20 cellular contexts compared by ENCODE assay signal in genomic region chr5:172575816-172576215, GRCh38.
DNase-seq lines count a peak whose midpoint lies in the region; ATAC-seq, FAIRE-seq and TF ChIP-seq lines count a peak whose summit lies in the region.
"Had no signal": no experiment of that assay in that cellular context is flagged by ENCODE, and none has a peak within 500 bp of the region (broad histone marks: within the 10 kb centered on the region; RNA-seq: fewer than 3 reads in every experiment).

No MANE protein-coding gene starts in this region.

- H3K36me3 ChIP-seq in HepG2 (replicated peaks in 1 of 2; ENCODE audit: control insufficient read depth in 1 of 2, insufficient read depth in 2 of 2, low read length in 2 of 2): no peaks in the 10 kb centered on the region
- no peaks in the 10 kb centered on the region for H3K36me3 ChIP-seq in right lobe of liver
- H3K36me3 ChIP-seq in left ventricle myocardium inferior: no peaks in the 10 kb centered on the region

- in situ Hi-C loops in HepG2 (cut with HindIII; ENCODE audit: extremely low pct_ligation_motif_present, low pct_unique_long_range_greater_than_20kb): no loop called here

- H3K9ac ChIP-seq in HepG2 (ENCODE audit: insufficient read depth, low read depth, low read length): no peak overlapping the region
- H3K9ac ChIP-seq: GM23248 had no signal

- H2AFZ ChIP-seq in HepG2 (ENCODE audit: low read length): no peak overlapping the region
- H2AFZ ChIP-seq: GM23248 had no signal

- DNase-seq in HepG2 (ENCODE audit: low spot score) (no peak), right lobe of liver (no peak), endothelial cell (ENCODE audit: low spot score) (no peak), left ventricle myocardium inferior (no peak)
- DNase-seq in activated CD4-positive, alpha-beta T cell treated with anti-CD3 and anti-CD28 coated beads for 4 hours: no peak
- DNase-seq in stimulated activated naive CD4-positive, alpha-beta T cell (lab: John Stamatoyannopoulos, UW): no peak
- DNase-seq: 8988T; C1 segment of cervical spinal cord; Caco-2; CD4-positive, alpha-beta T cell; GM23248; HCEC 1CT; IMR-90 had no signal

- H3K27ac ChIP-seq in HepG2 (ENCODE audit: extremely low read length, insufficient read depth, low read length) (no peak overlapping the region), right lobe of liver (no peak overlapping the region), temporal lobe (ENCODE audit: low read depth, low read length) (peak overlapping the region; percentile 82), left ventricle myocardium inferior (replicated peaks) (no peak overlapping the region)
- H3K27ac ChIP-seq: GM23248, HL-60 had no signal

- intact Hi-C loops in HepG2 (cut with micrococcal nuclease; ENCODE audit: unreplicated experiment) (no loop called here), right lobe of liver (cut with DNase I) (no loop called here), left ventricle myocardium inferior (cut with micrococcal nuclease) (no loop called here)

- no peaks in the 10 kb centered on the region for H3K79me2 ChIP-seq in HepG2 (ENCODE audit: insufficient read depth, low read length)

- H3K9me3 Mint-ChIP-seq in brain (peaks cover 0 to 5% (median 0%) of the 10 kb centered on the region in 5 experiments), endothelial cell (ENCODE audit: unreplicated experiment) (no peaks in the 10 kb centered on the region)
- H3K9me3 Mint-ChIP-seq: CD4-positive, alpha-beta T cell had no signal

- H3K27me3 ChIP-seq in HepG2 (ENCODE audit: control insufficient read depth in 1 of 2, insufficient read depth in 2 of 2, low read length in 2 of 2) (peaks cover 6 to 22% of the 10 kb centered on the region in 2 experiments; a peak in 3 of 5 replicates), right lobe of liver (no peaks in the 10 kb centered on the region), left ventricle myocardium inferior (ENCODE audit: low read depth) (no peaks in the 10 kb centered on the region)

- no peak for ATAC-seq in HepG2
- no peak for ATAC-seq in right lobe of liver

- no peak overlapping the region for H3K4me3 Mint-ChIP-seq in brain
- no peak overlapping the region for H3K4me3 Mint-ChIP-seq in endothelial cell (ENCODE audit: unreplicated experiment)
- H3K4me3 Mint-ChIP-seq: CD4-positive, alpha-beta T cell had no signal

- H3K27ac Mint-ChIP-seq in brain (peak overlapping the region in 3 of 5 experiments; percentile 90 to 98 (median 97)), endothelial cell (ENCODE audit: unreplicated experiment) (peak overlapping the region; percentile 42)
- H3K27ac Mint-ChIP-seq: CD4-positive, alpha-beta T cell had no signal

- H3K27me3 Mint-ChIP-seq in brain (peaks cover 3% of the 10 kb centered on the region), endothelial cell (ENCODE audit: unreplicated experiment) (peaks cover 6% of the 10 kb centered on the region)

- no peak overlapping the region for H3K4me2 ChIP-seq in HepG2 (ENCODE audit: low read depth, low read length)

- H3K4me3 ChIP-seq in HepG2 (replicated peaks in 1 of 3; ENCODE audit: insufficient read depth in 1 of 3, low read depth in 2 of 3, low read length in 3 of 3) (no peak overlapping the region), right lobe of liver (no peak overlapping the region), left ventricle myocardium inferior (no peak overlapping the region)
- H3K4me3 ChIP-seq: GM23248 had no signal

- FAIRE-seq in HepG2 (lab: Jason Lieb, UNC): no peak
- FAIRE-seq: D721Med, G401.6, GM12891, H54 had no signal

- H3K4me1 Mint-ChIP-seq in brain (peaks cover 69% of the 10 kb centered on the region), endothelial cell (ENCODE audit: unreplicated experiment) (peaks cover 7% of the 10 kb centered on the region)

- peaks cover 9% of the 10 kb centered on the region for H3K4me1 ChIP-seq in HepG2 (ENCODE audit: insufficient read depth, low read length)
- no peaks in the 10 kb centered on the region for H3K4me1 ChIP-seq in right lobe of liver
- peaks cover 47% of the 10 kb centered on the region for H3K4me1 ChIP-seq in left ventricle myocardium inferior

- H3K9me3 ChIP-seq in HepG2 (ENCODE audit: low read length): no peaks in the 10 kb centered on the region
- H3K9me3 ChIP-seq in right lobe of liver: no peaks in the 10 kb centered on the region
- no peaks in the 10 kb centered on the region for H3K9me3 ChIP-seq in left ventricle myocardium inferior (replicated peaks)
- H3K9me3 ChIP-seq: Caco-2 had no signal

- TF ChIP-seq POLR2A in HepG2 (IDR thresholded peaks at IDR 0.05; ENCODE audit: insufficient read depth in 1 of 2, low read depth in 2 of 2, low read length in 2 of 2) (no peak), right lobe of liver (IDR thresholded peaks at IDR 0.05) (no peak)

- TF ChIP-seq EP300 in HepG2 (IDR thresholded peaks at IDR 0.05; ENCODE audit: low read depth in 2 of 2, low read length in 2 of 2) (no peak), HepG2 (CRISPR knock-in tag; IDR thresholded peaks at IDR 0.05; ENCODE audit: borderline replicate concordance) (no peak)

- no peaks in the 10 kb centered on the region for H4K20me1 ChIP-seq in HepG2 (ENCODE audit: insufficient read depth, low read length)

- no peak for TF ChIP-seq RAD21 in HepG2 (CRISPR knock-in tag; IDR thresholded peaks at IDR 0.05)

- TF ChIP-seq CTCF in HepG2 (CRISPR knock-in tag; IDR thresholded peaks at IDR 0.05): no peak
- no peak for TF ChIP-seq CTCF in right lobe of liver (IDR thresholded peaks at IDR 0.05)
- TF ChIP-seq CTCF in brain (conservative IDR thresholded peaks at IDR 0.05): no peak
- no peak for TF ChIP-seq CTCF in endothelial cell (IDR thresholded peaks at IDR 0.05; ENCODE audit: unreplicated experiment)
- TF ChIP-seq CTCF in left ventricle myocardium inferior (IDR thresholded peaks at IDR 0.05; ENCODE audit: borderline replicate concordance): no peak

- H3K36me3 Mint-ChIP-seq in brain (no peaks in the 10 kb centered on the region), endothelial cell (ENCODE audit: low read depth, unreplicated experiment) (no peaks in the 10 kb centered on the region)

- BruUV-seq in HepG2 (replicated peaks; lab: Mats Ljungman, UMichigan): no TSS peak

- 45% methylated on average over 4 of the region's 10 CpGs for WGBS in HepG2 (ENCODE audit: low lambda C conversion rate)
- WGBS in right lobe of liver (ENCODE audit: insufficient coverage, low coverage, low lambda C conversion rate, missing lambda C conversion rate): no CpG with 5 or more reads among the region's 10 CpGs

- CTCF ChIA-PET in HepG2 (lab: Yijun Ruan, JAX; ENCODE audit: low intra/inter-chr PET ratio, low total read pairs): no interaction called here

- POLR2A ChIA-PET in HepG2 (lab: Yijun Ruan, JAX): no interaction called here

TF ChIP-seq in HepG2, 621 proteins besides CTCF, POLR2A, EP300 and RAD21:
- TF ChIP-seq ZNF768 (CRISPR knock-in tag; IDR thresholded peaks at IDR 0.05): peak; percentile 88
- TF ChIP-seq MNT (IDR thresholded peaks at IDR 0.05): peak; percentile 36; the same call in 1 of the 2 replicates
- TF ChIP-seq ZNF275 (CRISPR knock-in tag; IDR thresholded peaks at IDR 0.05; ENCODE audit: borderline replicate concordance): no peak
